Comparison of ENCODE assay signal across 8 cellular contexts in the genomic region with DNA sequence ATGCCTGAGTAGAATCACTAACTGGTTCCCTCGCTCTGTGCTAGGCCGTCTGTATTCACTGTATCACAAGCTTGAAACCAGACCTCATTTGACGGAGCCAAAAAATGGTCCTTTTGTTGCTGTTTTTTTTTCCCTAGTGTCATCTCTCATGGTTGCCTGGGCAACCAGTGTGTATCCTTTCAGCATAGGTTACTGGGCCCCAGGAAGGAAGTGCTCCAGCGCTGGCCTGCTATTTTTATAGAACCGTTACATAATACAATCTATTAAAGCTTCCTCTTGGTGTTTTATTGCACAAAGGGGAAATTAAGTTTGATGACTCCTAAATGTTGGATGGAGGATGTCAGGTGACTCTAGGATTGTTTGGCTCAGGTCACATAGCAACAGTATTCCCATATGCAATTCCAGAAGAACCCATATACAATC.
DNase-seq lines count a peak whose midpoint lies in the region; ATAC-seq, FAIRE-seq and TF ChIP-seq lines count a peak whose summit lies in the region.

No MANE protein-coding gene starts in this region.

- no peaks in the 10 kb centered on the region for H3K36me3 Mint-ChIP-seq in CD8-positive, alpha-beta memory T cell

- CTCF ChIA-PET in CD8-positive, alpha-beta memory T cell (lab: Charles Lee) = interaction anchor here (1.0 kb wide), 1 partner anchor 56 kb away, joined by 3 read pairs; no protein-coding TSS in a partner anchor

- H3K36me3 ChIP-seq in CD8-positive, alpha-beta memory T cell (ENCODE audit: insufficient read depth, low read length) = no peaks in the 10 kb centered on the region
- no peaks in the 10 kb centered on the region for H3K36me3 ChIP-seq in BE2C

- H3K27ac ChIP-seq in CD8-positive, alpha-beta memory T cell (ENCODE audit: low read depth, low read length) = no peak overlapping the region
- H3K27ac ChIP-seq in angular gyrus (ENCODE audit: low read depth, low read length) = peak overlapping the region; percentile 58

- no peaks in the 10 kb centered on the region for H3K27me3 ChIP-seq in CD8-positive, alpha-beta memory T cell (ENCODE audit: insufficient read depth, low read length, poor library complexity, severe bottlenecking)
- H3K27me3 ChIP-seq in BE2C = no peaks in the 10 kb centered on the region

- H3K9me3 Mint-ChIP-seq in CD8-positive, alpha-beta memory T cell = no peaks in the 10 kb centered on the region

- no peak for TF ChIP-seq CTCF in BE2C (IDR thresholded peaks at IDR 0.05; ENCODE audit: low read depth, low read length)

- peak; percentile 27 to 81 (median 74) for DNase-seq in CD8-positive, alpha-beta memory T cell
- peak; percentile 1 for DNase-seq in NCI-H2171 (lab: John Stamatoyannopoulos, UW)
- peak in 5 of 6 experiments; percentile 27 to 60 (median 49) for DNase-seq in stimulated activated naive CD4-positive, alpha-beta T cell (lab: John Stamatoyannopoulos, UW)
- no peak for DNase-seq in NCI-H1930 (lab: John Stamatoyannopoulos, UW)
- no peak for DNase-seq in BE2C

- H3K4me1 Mint-ChIP-seq in CD8-positive, alpha-beta memory T cell = peaks cover 19 to 31% (median 22%) of the 10 kb centered on the region in 3 donors

- POLR2A ChIA-PET in CD8-positive, alpha-beta memory T cell (lab: Charles Lee) = no interaction called here

- peak; percentile 49 for FAIRE-seq in islet of Langerhans (lab: Jason Lieb, UNC)

- H3K27ac Mint-ChIP-seq in CD8-positive, alpha-beta memory T cell = peak overlapping the region; percentile 74 to 97 (median 91)

- peaks cover 13% of the 10 kb centered on the region for H3K4me1 ChIP-seq in CD8-positive, alpha-beta memory T cell (ENCODE audit: insufficient read depth, low read length)
- no peaks in the 10 kb centered on the region for H3K4me1 ChIP-seq in BE2C

- H3K9me3 ChIP-seq in CD8-positive, alpha-beta memory T cell (ENCODE audit: low read length) = no peaks in the 10 kb centered on the region
- H3K9me3 ChIP-seq in BE2C = no peaks in the 10 kb centered on the region

- no peaks in the 10 kb centered on the region for H3K27me3 Mint-ChIP-seq in CD8-positive, alpha-beta memory T cell

- ATAC-seq in GM21786 (IDR thresholded peaks at IDR 0.05; ENCODE audit: unreplicated experiment) = peak; percentile 67

- peak overlapping the region in 6 of 7 donors; percentile 0 to 62 (median 43) for H3K4me3 Mint-ChIP-seq in CD8-positive, alpha-beta memory T cell

- no peak overlapping the region for H3K4me3 ChIP-seq in CD8-positive, alpha-beta memory T cell (ENCODE audit: low read length)
- H3K4me3 ChIP-seq in BE2C (ENCODE audit: low read depth, low read length) = no peak overlapping the region

Comparison
In these comparisons a context has a peak if more than half of its experiments do, and no peak if none do; other contexts are left out.
1. DNase-seq: peak in CD8-positive, alpha-beta memory T cell (5 of 5), NCI-H2171 (single experiment) and stimulated activated naive CD4-positive, alpha-beta T cell (5 of 6); none in NCI-H1930 (0 of 2) and BE2C (single experiment).